Comparison of ENCODE assay signal across 1 cellular context in genomic region chr6:43809417-43810305, GRCh38.
TF ChIP-seq lines count a peak whose summit lies in the region.

No MANE protein-coding gene starts in this region.

TF ChIP-seq in K562, 482 proteins besides CTCF, POLR2A, EP300 and RAD21 (continued from another document):
- TF ChIP-seq, protein P1, sequence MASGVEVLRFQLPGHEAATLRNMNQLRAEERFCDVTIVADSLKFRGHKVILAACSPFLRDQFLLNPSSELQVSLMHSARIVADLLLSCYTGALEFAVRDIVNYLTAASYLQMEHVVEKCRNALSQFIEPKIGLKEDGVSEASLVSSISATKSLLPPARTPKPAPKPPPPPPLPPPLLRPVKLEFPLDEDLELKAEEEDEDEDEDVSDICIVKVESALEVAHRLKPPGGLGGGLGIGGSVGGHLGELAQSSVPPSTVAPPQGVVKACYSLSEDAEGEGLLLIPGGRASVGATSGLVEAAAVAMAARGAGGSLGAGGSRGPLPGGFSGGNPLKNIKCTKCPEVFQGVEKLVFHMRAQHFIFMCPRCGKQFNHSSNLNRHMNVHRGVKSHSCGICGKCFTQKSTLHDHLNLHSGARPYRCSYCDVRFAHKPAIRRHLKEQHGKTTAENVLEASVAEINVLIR (CRISPR knock-in tag; IDR thresholded peaks at IDR 0.05), result peak; percentile 46; the same call in 1 of the 2 replicates
- TF ChIP-seq FOS (IDR thresholded peaks at IDR 0.05; ENCODE audit: extremely low read depth, insufficient read length) (peak; percentile 31), NFIC (IDR thresholded peaks at IDR 0.05) (peak; percentile 96), JUN (IDR thresholded peaks at IDR 0.05; ENCODE audit: borderline replicate concordance, low read depth, low read length) (peak; percentile 98), JUN (CRISPR knock-in tag; IDR thresholded peaks at IDR 0.05; ENCODE audit: borderline replicate concordance) (no peak), LEF1 (IDR thresholded peaks at IDR 0.05) (no peak), JUND (IDR thresholded peaks at IDR 0.05; ENCODE audit: borderline replicate concordance, low read depth, low read length) (peak; percentile 98), JUND (tag; IDR thresholded peaks at IDR 0.05; ENCODE audit: borderline replicate concordance, low read depth, low read length) (peak; percentile 98), HDAC2 (IDR thresholded peaks at IDR 0.05) (peak; percentile 42; the same call in 1 of the 2 replicates), ARID1B (IDR thresholded peaks at IDR 0.05) (peak; percentile 62), DPF2 (IDR thresholded peaks at IDR 0.05) (peak; percentile 60), HDAC1 (IDR thresholded peaks at IDR 0.05) (0 out of 4 replicates have a peak, but pooled peaks of 1 of the 2 experiments have one; percentile 33), CBFA2T3 (IDR thresholded peaks at IDR 0.05) (peak; percentile 32; the same call in 1 of the 2 replicates), KHSRP (IDR thresholded peaks at IDR 0.05) (peak; percentile 62; the same call in 1 of the 2 replicates), CREB1 (IDR thresholded peaks at IDR 0.05) (peak; percentile 91), CREB1 (CRISPR knock-in tag; IDR thresholded peaks at IDR 0.05) (peak; percentile 93), FOSL1 (tag; conservative IDR thresholded peaks at IDR 0.05) (peak; percentile 91), ATF1 (CRISPR knock-in tag; IDR thresholded peaks at IDR 0.05) (peak; percentile 45; the same call in 1 of the 2 replicates), ATF1 (tag; IDR thresholded peaks at IDR 0.05) (peak; percentile 95), ZNF3 (CRISPR knock-in tag; IDR thresholded peaks at IDR 0.05) (no peak), NCOA1 (IDR thresholded peaks at IDR 0.05; ENCODE audit: low read depth) (peak; percentile 63; the same call in 1 of the 2 replicates), NFIX (CRISPR knock-in tag; IDR thresholded peaks at IDR 0.05; ENCODE audit: low read depth) (peak; percentile 44; the same call in 1 of the 2 replicates), MTA3 (IDR thresholded peaks at IDR 0.05; ENCODE audit: borderline replicate concordance) (peak; percentile 76), SMARCC2 (IDR thresholded peaks at IDR 0.05; ENCODE audit: low read depth) (peak; percentile 57; the same call in 1 of the 2 replicates), TRIM24 (IDR thresholded peaks at IDR 0.05) (0 out of 4 replicates have a peak, but pooled peaks of 1 of the 2 experiments have one; percentile 18), MTA1 (IDR thresholded peaks at IDR 0.05; ENCODE audit: borderline replicate concordance) (peak; percentile 63; the same call in 1 of the 2 replicates), MCM7 (IDR thresholded peaks at IDR 0.05) (no peak), ID3 (CRISPR knock-in tag; IDR thresholded peaks at IDR 0.05) (no peak), ID3 (tag; IDR thresholded peaks at IDR 0.05) (peak; percentile 38; the same call in 1 of the 2 replicates), HLTF (IDR thresholded peaks at IDR 0.05) (no peak), CTBP1 (IDR thresholded peaks at IDR 0.05; ENCODE audit: borderline replicate concordance) (peak; percentile 43; the same call in 1 of the 2 replicates), GABPB2 (CRISPR knock-in tag; conservative IDR thresholded peaks at IDR 0.05) (no peak), ATF7 (IDR thresholded peaks at IDR 0.05) (peak; percentile 99)
- TF ChIP-seq, protein P2, sequence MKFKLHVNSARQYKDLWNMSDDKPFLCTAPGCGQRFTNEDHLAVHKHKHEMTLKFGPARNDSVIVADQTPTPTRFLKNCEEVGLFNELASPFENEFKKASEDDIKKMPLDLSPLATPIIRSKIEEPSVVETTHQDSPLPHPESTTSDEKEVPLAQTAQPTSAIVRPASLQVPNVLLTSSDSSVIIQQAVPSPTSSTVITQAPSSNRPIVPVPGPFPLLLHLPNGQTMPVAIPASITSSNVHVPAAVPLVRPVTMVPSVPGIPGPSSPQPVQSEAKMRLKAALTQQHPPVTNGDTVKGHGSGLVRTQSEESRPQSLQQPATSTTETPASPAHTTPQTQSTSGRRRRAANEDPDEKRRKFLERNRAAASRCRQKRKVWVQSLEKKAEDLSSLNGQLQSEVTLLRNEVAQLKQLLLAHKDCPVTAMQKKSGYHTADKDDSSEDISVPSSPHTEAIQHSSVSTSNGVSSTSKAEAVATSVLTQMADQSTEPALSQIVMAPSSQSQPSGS (CRISPR knock-in tag; IDR thresholded peaks at IDR 0.05), result peak; percentile 94; the same call in 1 of the 2 replicates
- TF ChIP-seq, protein P3, sequence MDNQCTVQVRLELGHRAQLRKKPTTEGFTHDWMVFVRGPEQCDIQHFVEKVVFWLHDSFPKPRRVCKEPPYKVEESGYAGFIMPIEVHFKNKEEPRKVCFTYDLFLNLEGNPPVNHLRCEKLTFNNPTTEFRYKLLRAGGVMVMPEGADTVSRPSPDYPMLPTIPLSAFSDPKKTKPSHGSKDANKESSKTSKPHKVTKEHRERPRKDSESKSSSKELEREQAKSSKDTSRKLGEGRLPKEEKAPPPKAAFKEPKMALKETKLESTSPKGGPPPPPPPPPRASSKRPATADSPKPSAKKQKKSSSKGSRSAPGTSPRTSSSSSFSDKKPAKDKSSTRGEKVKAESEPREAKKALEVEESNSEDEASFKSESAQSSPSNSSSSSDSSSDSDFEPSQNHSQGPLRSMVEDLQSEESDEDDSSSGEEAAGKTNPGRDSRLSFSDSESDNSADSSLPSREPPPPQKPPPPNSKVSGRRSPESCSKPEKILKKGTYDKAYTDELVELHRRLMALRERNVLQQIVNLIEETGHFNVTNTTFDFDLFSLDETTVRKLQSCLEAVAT (IDR thresholded peaks at IDR 0.05), result no peak
- TF ChIP-seq, protein P4, sequence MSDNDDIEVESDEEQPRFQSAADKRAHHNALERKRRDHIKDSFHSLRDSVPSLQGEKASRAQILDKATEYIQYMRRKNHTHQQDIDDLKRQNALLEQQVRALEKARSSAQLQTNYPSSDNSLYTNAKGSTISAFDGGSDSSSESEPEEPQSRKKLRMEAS (CRISPR knock-in tag; IDR thresholded peaks at IDR 0.05), result peak; percentile 53; the same call in 1 of the 2 replicates
- TF ChIP-seq, protein P5, sequence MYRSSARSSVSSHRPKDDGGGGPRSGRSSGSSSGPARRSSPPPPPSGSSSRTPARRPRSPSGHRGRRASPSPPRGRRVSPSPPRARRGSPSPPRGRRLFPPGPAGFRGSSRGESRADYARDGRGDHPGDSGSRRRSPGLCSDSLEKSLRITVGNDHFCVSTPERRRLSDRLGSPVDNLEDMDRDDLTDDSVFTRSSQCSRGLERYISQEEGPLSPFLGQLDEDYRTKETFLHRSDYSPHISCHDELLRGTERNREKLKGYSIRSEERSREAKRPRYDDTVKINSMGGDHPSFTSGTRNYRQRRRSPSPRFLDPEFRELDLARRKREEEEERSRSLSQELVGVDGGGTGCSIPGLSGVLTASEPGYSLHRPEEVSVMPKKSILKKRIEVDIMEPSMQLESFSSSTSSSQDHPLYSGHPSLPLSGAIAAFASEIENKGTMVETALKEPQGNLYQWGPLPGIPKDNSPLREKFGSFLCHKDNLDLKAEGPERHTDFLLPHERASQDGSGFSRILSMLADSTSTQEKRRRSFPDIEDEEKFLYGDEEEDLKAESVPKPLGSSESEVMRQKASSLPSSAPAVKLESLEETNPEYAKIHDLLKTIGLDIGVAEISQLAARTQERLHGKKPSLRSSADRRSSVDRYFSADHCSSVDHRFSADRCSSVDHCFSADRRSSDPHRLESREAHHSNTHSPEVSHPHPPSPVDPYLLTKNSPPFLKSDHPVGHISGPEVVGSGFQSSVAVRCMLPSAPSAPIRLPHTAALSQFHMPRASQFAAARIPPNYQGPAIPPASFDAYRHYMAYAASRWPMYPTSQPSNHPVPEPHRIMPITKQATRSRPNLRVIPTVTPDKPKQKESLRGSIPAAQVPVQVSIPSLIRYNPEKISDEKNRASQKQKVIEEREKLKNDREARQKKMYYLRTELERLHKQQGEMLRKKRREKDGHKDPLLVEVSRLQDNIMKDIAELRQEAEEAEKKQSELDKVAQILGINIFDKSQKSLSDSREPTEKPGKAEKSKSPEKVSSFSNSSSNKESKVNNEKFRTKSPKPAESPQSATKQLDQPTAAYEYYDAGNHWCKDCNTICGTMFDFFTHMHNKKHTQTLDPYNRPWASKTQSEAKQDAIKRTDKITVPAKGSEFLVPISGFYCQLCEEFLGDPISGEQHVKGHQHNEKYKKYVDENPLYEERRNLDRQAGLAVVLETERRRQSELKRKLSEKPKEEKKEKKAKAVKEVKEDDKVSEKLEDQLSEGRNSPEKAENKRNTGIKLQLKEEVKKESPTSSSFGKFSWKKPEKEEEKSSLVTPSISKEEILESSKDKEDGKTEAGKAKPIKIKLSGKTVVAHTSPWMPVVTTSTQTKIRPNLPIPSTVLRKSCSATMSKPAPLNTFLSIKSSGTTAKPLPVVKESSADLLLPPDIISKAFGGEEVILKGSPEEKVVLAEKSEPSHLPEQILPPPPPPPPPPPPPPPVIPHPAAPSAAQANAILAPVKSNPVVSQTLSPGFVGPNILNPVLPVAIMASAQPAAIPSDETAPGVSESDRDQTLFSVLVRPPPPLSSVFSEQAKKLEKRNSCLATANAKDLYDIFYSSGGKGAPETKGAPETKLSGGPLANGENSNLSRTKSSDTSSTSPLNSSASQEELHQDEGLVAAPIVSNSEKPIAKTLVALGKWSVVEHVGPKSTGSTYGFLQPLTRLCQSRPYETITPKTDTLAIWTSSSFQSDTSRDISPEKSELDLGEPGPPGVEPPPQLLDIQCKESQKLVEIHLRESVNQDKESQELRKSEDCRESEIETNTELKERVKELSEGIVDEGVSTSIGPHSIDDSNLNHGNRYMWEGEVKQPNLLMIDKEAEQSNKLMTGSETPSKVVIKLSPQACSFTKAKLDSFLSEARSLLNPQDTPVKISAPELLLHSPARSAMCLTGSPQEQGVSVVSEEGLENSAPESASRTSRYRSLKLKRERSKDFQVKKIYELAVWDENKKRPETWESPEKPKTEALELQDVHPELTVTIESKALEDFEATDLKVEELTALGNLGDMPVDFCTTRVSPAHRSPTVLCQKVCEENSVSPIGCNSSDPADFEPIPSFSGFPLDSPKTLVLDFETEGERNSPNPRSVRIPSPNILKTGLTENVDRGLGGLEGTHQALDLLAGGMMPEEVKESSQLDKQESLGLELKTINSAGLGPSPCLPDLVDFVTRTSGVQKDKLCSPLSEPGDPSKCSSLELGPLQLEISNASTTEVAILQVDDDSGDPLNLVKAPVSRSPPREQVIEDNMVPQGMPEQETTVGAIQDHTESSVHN (IDR thresholded peaks at IDR 0.05; ENCODE audit: borderline replicate concordance in 1 of 2, low read depth in 1 of 2), result 0 out of 4 replicates have a peak, but pooled peaks of 1 of the 2 experiments have one; percentile 37
